In genomic region chr3:170739410-170739809, GRCh38 we compare ENCODE assay signal across 19 cellular contexts.
DNase-seq lines count a peak whose midpoint lies in the region; ATAC-seq, FAIRE-seq and TF ChIP-seq lines count a peak whose summit lies in the region.
"Had no signal": no experiment of that assay in that cellular context is flagged by ENCODE, and none has a peak within 500 bp of the region (broad histone marks: within the 10 kb centered on the region; RNA-seq: fewer than 3 reads in every experiment).

No MANE protein-coding gene starts in this region.

- no peak for TF ChIP-seq CTCF in HFF-Myc (IDR thresholded peaks at IDR 0.05; ENCODE audit: low read depth, low read length, missing control alignments)
- TF ChIP-seq CTCF in K562 (IDR thresholded peaks at IDR 0.05 in 2 of 3, conservative IDR thresholded peaks at IDR 0.05 in 1 of 3; ENCODE audit: insufficient read depth in 2 of 3, low read depth in 1 of 3, low read length in 3 of 3): no peak
- TF ChIP-seq CTCF in fibroblast of mammary gland (conservative IDR thresholded peaks at IDR 0.05; ENCODE audit: control insufficient read depth, insufficient read depth, low read depth, low read length): no peak

- no peaks in the 10 kb centered on the region for H3K36me3 ChIP-seq in K562 (ENCODE audit: control insufficient read depth, insufficient read depth, low read length)
- H3K36me3 ChIP-seq: SJSA1 had no signal

- POLR2A ChIA-PET in K562 (lab: Yijun Ruan, JAX): interaction anchor here (0.8 to 3.7 kb wide), 3 partner anchors 9 to 39 kb away, joined by 3 to 18 read pairs (median 4); no protein-coding TSS in a partner anchor

- intact Hi-C loops in K562 (cut with micrococcal nuclease): no loop called here

- no peaks in the 10 kb centered on the region for H4K20me1 ChIP-seq in K562 (replicated peaks; ENCODE audit: control insufficient read depth, insufficient read depth, low read length)

- no peak for TF ChIP-seq EP300 in K562 (IDR thresholded peaks at IDR 0.05; ENCODE audit: low read length)

- FAIRE-seq in K562 (lab: Jason Lieb, UNC): no peak
- FAIRE-seq: H1 had no signal

- WGBS in K562 (ENCODE audit: insufficient coverage, low coverage, missing lambda C conversion rate): 78% methylated on average over 4 of the region's 4 CpGs

- DNase-seq in HFF-Myc (ENCODE audit: extremely low read depth, low read depth) (no peak), K562 (ENCODE audit: extremely low read depth in 1 of 4, low spot score in 3 of 4) (no peak), fibroblast of mammary gland (ENCODE audit: low read depth) (no peak), substantia nigra (lab: John Stamatoyannopoulos, UW) (no peak), DMS114 treated with DMSO at 0.1 percent for 48 hours (lab: John Stamatoyannopoulos, UW; ENCODE audit: unreplicated experiment) (no peak), superior temporal gyrus (ENCODE audit: extremely low spot score) (no peak)
- DNase-seq: AML-193; COR-L47; DMS153; KG1; NCI-H1048; NCI-H1436 treated with DMSO at 0.1 percent for 48 hours; NCI-H2029 treated with DMSO at 0.1 percent for 48 hours; NCI-H2171 treated with DMSO at 0.1 percent for 48 hours; NCI-H446 treated with DMSO at 0.1 percent for 48 hours; NK-92 treated with Interleukin-12 subunit alpha and Interleukin-12 subunit beta, amount 100 ng/mL, for 24 hours had no signal

- no peak for ATAC-seq in K562
- no peak for ATAC-seq in GM21360 (IDR thresholded peaks at IDR 0.05; ENCODE audit: unreplicated experiment)

- no TSS peak for BruUV-seq in K562 (replicated peaks; lab: Mats Ljungman, UMichigan)

- H3K4me2 ChIP-seq in K562 (ENCODE audit: insufficient read depth, low read length): no peak overlapping the region

- CTCF ChIA-PET in K562 (lab: Yijun Ruan, JAX; ENCODE audit: low intra/inter-chr PET ratio): no interaction called here

- 0 out of 2 replicates have a peak overlapping the region, but pooled peaks have one; percentile 84 for H2AFZ ChIP-seq in K562 (ENCODE audit: low read depth, low read length)

- no peaks in the 10 kb centered on the region for H3K27me3 ChIP-seq in K562 (ENCODE audit: control insufficient read depth in 2 of 2, insufficient read depth in 2 of 2, low read length in 2 of 2)
- H3K27me3 ChIP-seq: SJSA1 had no signal

- in situ Hi-C loops in K562 (cut with MboI): no loop called here

- H3K79me2 ChIP-seq in K562 (ENCODE audit: control insufficient read depth, insufficient read depth, low read length): no peaks in the 10 kb centered on the region

- H3K4me3 ChIP-seq in HFF-Myc (replicated peaks; ENCODE audit: low read depth, low read length) (peak overlapping the region; percentile 30), K562 (no peak overlapping the region), fibroblast of mammary gland (ENCODE audit: control insufficient read depth, low read depth, low read length) (peak overlapping the region; percentile 52)
- H3K4me3 ChIP-seq: SJSA1 had no signal

- H3K27ac ChIP-seq in K562 (ENCODE audit: extremely low read depth, low read depth, low read length) (no peak overlapping the region), substantia nigra (ENCODE audit: low read depth, low read length, poor library complexity, severe bottlenecking) (peak overlapping the region; percentile 75)
- H3K27ac ChIP-seq: SJSA1 had no signal

- TF ChIP-seq POLR2A in K562 (conservative IDR thresholded peaks at IDR 0.05): no peak

- no peak overlapping the region for H3K9ac ChIP-seq in K562 (ENCODE audit: insufficient read depth in 1 of 2, low read depth in 2 of 2, low read length in 2 of 2)

- no peak for TF ChIP-seq RAD21 in K562 (CRISPR knock-in tag; conservative IDR thresholded peaks at IDR 0.05 in 1 of 2, IDR thresholded peaks at IDR 0.05 in 1 of 2)

- no peaks in the 10 kb centered on the region for H3K9me3 ChIP-seq in K562 (replicated peaks; ENCODE audit: control insufficient read depth, insufficient read depth, low read depth, low read length)
- H3K9me3 ChIP-seq: SJSA1 had no signal

- H3K4me1 ChIP-seq in K562 (replicated peaks in 1 of 2; ENCODE audit: control insufficient read depth in 2 of 2, insufficient read depth in 2 of 2, low read length in 2 of 2): peaks cover 0 to 9% of the 10 kb centered on the region in 2 experiments; a peak in 2 of 5 replicates

- no peaks in the 10 kb centered on the region for H3K9me1 ChIP-seq in K562 (ENCODE audit: control insufficient read depth, insufficient read depth, low read length)

TF ChIP-seq in K562, 482 proteins besides CTCF, POLR2A, EP300 and RAD21:
- TF ChIP-seq CBX3 (IDR thresholded peaks at IDR 0.05; ENCODE audit: borderline replicate concordance in 1 of 2, low read length in 2 of 2): no peak
- no peak for TF ChIP-seq ZNF583 (CRISPR knock-in tag; IDR thresholded peaks at IDR 0.05)
- no peak for TF ChIP-seq SUPT5H (IDR thresholded peaks at IDR 0.05)
- TF ChIP-seq HNRNPH1 (optimal IDR thresholded peaks at IDR 0.05; ENCODE audit: low read depth, low read length): no peak
- TF ChIP-seq ZEB2 (IDR thresholded peaks at IDR 0.05): no peak
- TF ChIP-seq HNRNPLL (IDR thresholded peaks at IDR 0.05; ENCODE audit: low read depth, low read length, poor library complexity, severe bottlenecking): no peak
- no peak for TF ChIP-seq KHSRP (IDR thresholded peaks at IDR 0.05)
- no peak for TF ChIP-seq ERF (CRISPR knock-in tag; IDR thresholded peaks at IDR 0.05)
- no peak for TF ChIP-seq CREM (IDR thresholded peaks at IDR 0.05; ENCODE audit: low read depth)
